28 cellular contexts compared by ENCODE assay signal in genomic region chr14:37665951-37666350, GRCh38.
"Had no signal": no experiment of that assay in that cellular context is flagged by ENCODE, and none has a peak within 500 bp of the region (broad histone marks: within the 10 kb centered on the region; RNA-seq: fewer than 3 reads in every experiment).

No MANE protein-coding gene starts in this region.

- ATAC-seq: effector memory CD8-positive, alpha-beta T cell; esophagus mucosa; foreskin keratinocyte; gastrocnemius medialis; gastroesophageal sphincter; heart left ventricle; heart right ventricle had no signal

- DNase-seq: colonic mucosa; cortex of kidney; dermis blood vessel endothelial cell; dorsolateral prefrontal cortex; effector CD4-positive, alpha-beta T cell; effector CD8-positive, alpha-beta T cell; effector memory CD4-positive, alpha-beta T cell; effector memory CD8-positive, alpha-beta T cell; endodermal cell; erythroblast; esophagus squamous epithelium; foreskin fibroblast; foreskin keratinocyte; foreskin melanocyte; gastrocnemius medialis; glutamatergic neuron; head of caudate nucleus; heart left ventricle; heart right ventricle had no signal

- H3K4me1 ChIP-seq: colonic mucosa, esophagus muscularis mucosa, esophagus squamous epithelium, foreskin keratinocyte, gastrocnemius medialis, gastroesophageal sphincter, heart left ventricle, heart right ventricle had no signal

- H3K36me3 ChIP-seq: colonic mucosa, esophagus muscularis mucosa, esophagus squamous epithelium, gastrocnemius medialis, gastroesophageal sphincter, heart left ventricle, heart right ventricle had no signal

- H3K4me3 ChIP-seq: colonic mucosa, coronary artery, dorsolateral prefrontal cortex, esophagus muscularis mucosa, esophagus squamous epithelium, gastrocnemius medialis, gastroesophageal sphincter, heart left ventricle, heart right ventricle had no signal

- H3K27me3 ChIP-seq: colonic mucosa, dorsolateral prefrontal cortex, esophagus muscularis mucosa, esophagus squamous epithelium, foreskin keratinocyte, gastrocnemius medialis, gastroesophageal sphincter, heart left ventricle, heart right ventricle had no signal

- FAIRE-seq: colon, endometrium, endothelial cell of umbilical vein, frontal cortex had no signal

- H3K9me3 ChIP-seq: colonic mucosa, gastrocnemius medialis had no signal

- H3K27ac ChIP-seq: colonic mucosa, coronary artery, dorsolateral prefrontal cortex, epithelial cell of prostate, esophagus muscularis mucosa, esophagus squamous epithelium, foreskin keratinocyte, gastrocnemius medialis, gastroesophageal sphincter, heart left ventricle, heart right ventricle had no signal
